In genomic region chr7:98038731-98039130, GRCh38 we compare ENCODE assay signal across 13 cellular contexts. TPM values are rescaled to one million over a fixed set of nuclear protein-coding genes. Genes with fewer than 3 reads are reported as not detected.
DNase-seq lines count a peak whose midpoint lies in the region.
"Had no signal": no experiment of that assay in that cellular context is flagged by ENCODE, and none has a peak within 500 bp of the region (broad histone marks: within the 10 kb centered on the region; RNA-seq: fewer than 3 reads in every experiment).

No MANE protein-coding gene starts in this region.

- DNase-seq in anterior cingulate cortex (lab: John Stamatoyannopoulos, UW) (peak in 57 of 58 donors; percentile 8 to 89 (median 59)), hippocampal formation (lab: John Stamatoyannopoulos, UW) (peak; percentile 45 to 52), pons (ENCODE audit: low spot score) (peak; percentile 65), amniotic stem cell (lab: John Stamatoyannopoulos, UW) (no peak), NCI-H774 (lab: John Stamatoyannopoulos, UW) (no peak)
- no peak for DNase-seq in activated T-cell treated with anti-CD3 and anti-CD28 coated beads, Interleukin-2, amount 50 U/mL, for 1 hour
- no peak for DNase-seq in activated T-helper 1 cell treated with anti-CD3 and anti-CD28 coated beads, Interleukin-12 subunit alpha, Interleukin-12 subunit beta, Interleukin-2, Interleukin-4 antibody, amounts not matched to agents 30 ng/mL and 10 ng/mL and 1 ng/mL, durations not matched to agents 14 hours and 24 hours and 36 hours (ENCODE audit: low spot score)
- DNase-seq: DMS79 treated with DMSO at 0.1 percent for 48 hours, GDM1, NCI-H2107, NCI-H69 had no signal

- intact Hi-C loops in activated T-helper 1 cell treated with anti-CD3 and anti-CD28 coated beads, Interleukin-12 subunit alpha, Interleukin-12 subunit beta, Interleukin-2, Interleukin-4 antibody, amounts not matched to agents 30 ng/mL and 10 ng/mL and 1 ng/mL, durations not matched to agents 14 hours and 24 hours and 36 hours (cut with micrococcal nuclease) = no loop called here

- H3K4me1 Mint-ChIP-seq in activated T-helper 1 cell treated with anti-CD3 and anti-CD28 coated beads, Interleukin-12 subunit alpha, Interleukin-12 subunit beta, Interleukin-2, Interleukin-4 antibody, amounts not matched to agents 30 ng/mL and 10 ng/mL and 1 ng/mL, durations not matched to agents 14 hours and 24 hours and 36 hours (ENCODE audit: low read depth) = no peaks in the 10 kb centered on the region

- peaks cover 3% of the 10 kb centered on the region for H3K27me3 Mint-ChIP-seq in activated T-helper 1 cell treated with anti-CD3 and anti-CD28 coated beads, Interleukin-12 subunit alpha, Interleukin-12 subunit beta, Interleukin-2, Interleukin-4 antibody, amounts not matched to agents 30 ng/mL and 10 ng/mL and 1 ng/mL, durations not matched to agents 14 hours and 24 hours and 36 hours (ENCODE audit: insufficient read depth)

- H3K79me2 ChIP-seq in ACC112 (ENCODE audit: control insufficient read depth, insufficient read depth, low read length, unreplicated experiment) = no peaks in the 10 kb centered on the region

- no peak overlapping the region for H3K27ac Mint-ChIP-seq in activated T-helper 1 cell treated with anti-CD3 and anti-CD28 coated beads, Interleukin-12 subunit alpha, Interleukin-12 subunit beta, Interleukin-2, Interleukin-4 antibody, amounts not matched to agents 30 ng/mL and 10 ng/mL and 1 ng/mL, durations not matched to agents 14 hours and 24 hours and 36 hours

- peak overlapping the region; percentile 50 for H2AFZ ChIP-seq in ACC112 (ENCODE audit: low read length, unreplicated experiment)

- H3K9me3 Mint-ChIP-seq in activated T-helper 1 cell treated with anti-CD3 and anti-CD28 coated beads, Interleukin-12 subunit alpha, Interleukin-12 subunit beta, Interleukin-2, Interleukin-4 antibody, amounts not matched to agents 30 ng/mL and 10 ng/mL and 1 ng/mL, durations not matched to agents 14 hours and 24 hours and 36 hours = no peaks in the 10 kb centered on the region

- H3K4me3 Mint-ChIP-seq in activated T-helper 1 cell treated with anti-CD3 and anti-CD28 coated beads, Interleukin-12 subunit alpha, Interleukin-12 subunit beta, Interleukin-2, Interleukin-4 antibody, amounts not matched to agents 30 ng/mL and 10 ng/mL and 1 ng/mL, durations not matched to agents 14 hours and 24 hours and 36 hours = no peak overlapping the region

- no peaks in the 10 kb centered on the region for H3K36me3 Mint-ChIP-seq in activated T-helper 1 cell treated with anti-CD3 and anti-CD28 coated beads, Interleukin-12 subunit alpha, Interleukin-12 subunit beta, Interleukin-2, Interleukin-4 antibody, amounts not matched to agents 30 ng/mL and 10 ng/mL and 1 ng/mL, durations not matched to agents 14 hours and 24 hours and 36 hours (ENCODE audit: low read depth)

- H3K27ac ChIP-seq in ACC112 (ENCODE audit: low read depth, low read length) = no peak overlapping the region

- no peaks in the 10 kb centered on the region for H3K4me1 ChIP-seq in ACC112 (ENCODE audit: control insufficient read depth, insufficient read depth, low read length, unreplicated experiment)

- no peak overlapping the region for H3K4me3 ChIP-seq in ACC112 (ENCODE audit: low read depth, low read length)
- H3K4me3 ChIP-seq: K562 had no signal

- H3K36me3 ChIP-seq in ACC112 (ENCODE audit: insufficient read depth, low read length) = no peaks in the 10 kb centered on the region

- H3K27me3 ChIP-seq in ACC112 (ENCODE audit: insufficient read depth, low read length) = no peaks in the 10 kb centered on the region

RNA-seq across cellular contexts. Expression of gene OCM2, which starts 48.7 kb away (rescaled TPM):
- total RNA-seq in activated T-helper 1 cell treated with anti-CD3 and anti-CD28 coated beads, Interleukin-12 subunit alpha, Interleukin-12 subunit beta, Interleukin-2, Interleukin-4 antibody, amounts not matched to agents 30 ng/mL and 10 ng/mL and 1 ng/mL, durations not matched to agents 14 hours and 24 hours and 36 hours = not detected in 2 replicates
- total RNA-seq: K562 had no signal

Comparison
In these comparisons a context has a peak if more than half of its experiments do, and no peak if none do; other contexts are left out.
1. DNase-seq: peak in anterior cingulate cortex (57 of 58), hippocampal formation (2 of 2) and pons (single experiment); none in amniotic stem cell (single experiment), activated T-cell treated with anti-CD3 and anti-CD28 coated beads, Interleukin-2, amount 50 U/mL, for 1 hour (single experiment), NCI-H774 (single experiment) and activated T-helper 1 cell treated with anti-CD3 and anti-CD28 coated beads, Interleukin-12 subunit alpha, Interleukin-12 subunit beta, Interleukin-2, Interleukin-4 antibody, amounts not matched to agents 30 ng/mL and 10 ng/mL and 1 ng/mL, durations not matched to agents 14 hours and 24 hours and 36 hours (single experiment).